9 cellular contexts compared by ENCODE assay signal in genomic region chr10:31322647-31323046, GRCh38. TPM values are rescaled to one million over a fixed set of nuclear protein-coding genes. Genes with fewer than 3 reads are reported as not detected.
DNase-seq lines count a peak whose midpoint lies in the region; ATAC-seq and TF ChIP-seq lines count a peak whose summit lies in the region.
"Had no signal": no experiment of that assay in that cellular context is flagged by ENCODE, and none has a peak within 500 bp of the region (broad histone marks: within the 10 kb centered on the region; RNA-seq: fewer than 3 reads in every experiment).

No MANE protein-coding gene starts in this region.

- no peaks in the 10 kb centered on the region for H3K27me3 ChIP-seq in neural cell (ENCODE audit: insufficient read depth, low read depth, low read length)

- peaks cover 2% of the 10 kb centered on the region for H3F3A ChIP-seq in neural cell (ENCODE audit: insufficient read depth, low read length, poor library complexity, severe bottlenecking)

- peaks cover 64% of the 10 kb centered on the region for H3K4me1 Mint-ChIP-seq in HFFc6 (ENCODE audit: low read depth)
- H3K4me1 Mint-ChIP-seq in activated naive CD8-positive, alpha-beta T cell treated with anti-CD3 and anti-CD28 coated beads, Interleukin-2, amount 10 ng/mL, durations not matched to agents 7 days and 5 days = peaks cover 30% of the 10 kb centered on the region

- no peaks in the 10 kb centered on the region for H3K9me2 ChIP-seq in neural cell (ENCODE audit: insufficient read depth, low read length)

- H3K4me2 ChIP-seq in neural cell (ENCODE audit: low read length) = peak overlapping the region; percentile 84

- H3K4me3 Mint-ChIP-seq in HFFc6 = peak overlapping the region; percentile 98
- peak overlapping the region; percentile 66 for H3K4me3 Mint-ChIP-seq in activated naive CD8-positive, alpha-beta T cell treated with anti-CD3 and anti-CD28 coated beads, Interleukin-2, amount 10 ng/mL, durations not matched to agents 7 days and 5 days

- peak; percentile 68 for TF ChIP-seq CTCF in HFFc6 (IDR thresholded peaks at IDR 0.05)
- peak; percentile 74 for TF ChIP-seq CTCF in neural cell (IDR thresholded peaks at IDR 0.05; ENCODE audit: poor library complexity, severe bottlenecking)

- peak overlapping the region; percentile 91 for H3K4me3 ChIP-seq in neural cell (ENCODE audit: low read length)

- TF ChIP-seq EP300 in neural cell (conservative IDR thresholded peaks at IDR 0.05; ENCODE audit: poor library complexity, severe bottlenecking) = no peak

- DNase-seq in DMS153 (lab: John Stamatoyannopoulos, UW) (peak; percentile 10), DMS153 treated with DMSO at 0.1 percent for 48 hours (lab: John Stamatoyannopoulos, UW; ENCODE audit: unreplicated experiment) (no peak), HFFc6 (no peak), NCI-H524 treated with DMSO at 0.1 percent for 48 hours (lab: John Stamatoyannopoulos, UW) (no peak), AG08396 (ENCODE audit: low spot score) (no peak)
- DNase-seq in activated naive CD8-positive, alpha-beta T cell treated with anti-CD3 and anti-CD28 coated beads, Interleukin-2, amount 10 ng/mL, durations not matched to agents 7 days and 5 days = no peak
- DNase-seq: 8988T had no signal

- TF ChIP-seq RAD21 in neural cell (conservative IDR thresholded peaks at IDR 0.05) = peak; percentile 64

- H3K9me3 Mint-ChIP-seq in HFFc6 = no peaks in the 10 kb centered on the region
- H3K9me3 Mint-ChIP-seq in activated naive CD8-positive, alpha-beta T cell treated with anti-CD3 and anti-CD28 coated beads, Interleukin-2, amount 10 ng/mL, durations not matched to agents 7 days and 5 days = no peaks in the 10 kb centered on the region

- no peaks in the 10 kb centered on the region for H3K36me3 ChIP-seq in neural cell (ENCODE audit: insufficient read depth, low read length)

- peaks cover 75% of the 10 kb centered on the region for H3K79me2 ChIP-seq in neural cell (replicated peaks; ENCODE audit: insufficient read depth, low read length)

- no peaks in the 10 kb centered on the region for H3K9me3 ChIP-seq in neural cell (ENCODE audit: low read length)

- 0 out of 2 replicates have a peak overlapping the region, but pooled peaks have one; percentile 11 for H3K27ac Mint-ChIP-seq in HFFc6
- peak overlapping the region; percentile 63 for H3K27ac Mint-ChIP-seq in activated naive CD8-positive, alpha-beta T cell treated with anti-CD3 and anti-CD28 coated beads, Interleukin-2, amount 10 ng/mL, durations not matched to agents 7 days and 5 days

- POLR2A ChIA-PET in activated naive CD8-positive, alpha-beta T cell treated with anti-CD3 and anti-CD28 coated beads, Interleukin-2, amount 10 ng/mL, durations not matched to agents 7 days and 5 days (lab: Charles Lee) = no interaction called here

- H2AFZ ChIP-seq in neural cell (ENCODE audit: low read depth, low read length) = no peak overlapping the region

- no peak overlapping the region for H3K27ac ChIP-seq in neural cell (ENCODE audit: low read length)

- H3K36me3 Mint-ChIP-seq in HFFc6 (ENCODE audit: low read depth) = peaks cover 5% of the 10 kb centered on the region; the same call in 1 of the 2 replicates
- H3K36me3 Mint-ChIP-seq in activated naive CD8-positive, alpha-beta T cell treated with anti-CD3 and anti-CD28 coated beads, Interleukin-2, amount 10 ng/mL, durations not matched to agents 7 days and 5 days = no peaks in the 10 kb centered on the region

- H3K9ac ChIP-seq in neural cell (ENCODE audit: low read length) = peak overlapping the region; percentile 75

- peaks cover 1% of the 10 kb centered on the region; the same call in 1 of the 2 replicates for H3K27me3 Mint-ChIP-seq in HFFc6 (ENCODE audit: insufficient read depth)
- H3K27me3 Mint-ChIP-seq in activated naive CD8-positive, alpha-beta T cell treated with anti-CD3 and anti-CD28 coated beads, Interleukin-2, amount 10 ng/mL, durations not matched to agents 7 days and 5 days = no peaks in the 10 kb centered on the region

- no peak for ATAC-seq in activated naive CD8-positive, alpha-beta T cell treated with anti-CD3 and anti-CD28 coated beads, Interleukin-2, amount 10 ng/mL, durations not matched to agents 7 days and 5 days (ENCODE audit: low read depth)
- ATAC-seq in HG02938 (IDR thresholded peaks at IDR 0.05; ENCODE audit: unreplicated experiment) = no peak

- H4K20me1 ChIP-seq in neural cell (ENCODE audit: insufficient read depth) = no peaks in the 10 kb centered on the region

TF ChIP-seq in neural cell, 6 proteins besides CTCF, POLR2A, EP300 and RAD21:
- TF ChIP-seq REST (IDR thresholded peaks at IDR 0.05; ENCODE audit: borderline replicate concordance) (no peak), POLR2AphosphoS5 (IDR thresholded peaks at IDR 0.05) (peak; percentile 48), SMC3 (conservative IDR thresholded peaks at IDR 0.05; ENCODE audit: poor library complexity) (peak; percentile 68)

RNA-seq across cellular contexts. Expression of gene ZEB1, which starts 3.6 kb away (rescaled TPM):
- total RNA-seq in HFFc6 (2021; fragmentation: NEBNext Ultra II Directional; extraction: Animal tissue kit (Norgen Biotek cat#: 25700)) = 10 to 100 TPM; 46.2 to 59.5 (median 53.2) TPM
- total RNA-seq in activated naive CD8-positive, alpha-beta T cell treated with anti-CD3 and anti-CD28 coated beads, Interleukin-2, amount 10 ng/mL, durations not matched to agents 7 days and 5 days = 10 to 100 TPM; 40.2 to 42.6 TPM
- polyA plus RNA-seq in neural cell = 15.6 and 18.0 TPM in 2 replicates
- polyA minus RNA-seq in neural cell = 84.7 and 101 TPM in 2 replicates
